12 cellular contexts compared by ENCODE assay signal in genomic region chr5:14123974-14124482, GRCh38.
"Had no signal": no experiment of that assay in that cellular context is flagged by ENCODE, and none has a peak within 500 bp of the region (broad histone marks: within the 10 kb centered on the region; RNA-seq: fewer than 3 reads in every experiment).

No MANE protein-coding gene starts in this region.

- H3K4me1 ChIP-seq: ascending aorta, breast epithelium, right lobe of liver had no signal

- H3K27me3 ChIP-seq: ascending aorta, breast epithelium, right lobe of liver had no signal

- H3K9me3 ChIP-seq: ascending aorta, breast epithelium, right lobe of liver had no signal

- H3K27ac ChIP-seq: ascending aorta, breast epithelium, epithelial cell of prostate, right lobe of liver had no signal

- H3K4me3 ChIP-seq: ascending aorta, breast epithelium, right lobe of liver had no signal

- ATAC-seq: activated naive CD8-positive, alpha-beta T cell treated with anti-CD3 and anti-CD28 coated beads, Interleukin-2, amount 50 U/mL, for 24 hours; effector memory CD8-positive, alpha-beta T cell; right lobe of liver; stimulated activated naive CD8-positive, alpha-beta T cell treated with anti-CD3 and anti-CD28 coated beads, Interleukin-15, Interleukin-2, amounts not matched to agents 100 U/mL and 50 U/mL, for 24 hours had no signal

- H3K36me3 ChIP-seq: ascending aorta, breast epithelium, right lobe of liver had no signal

- DNase-seq: activated CD4-positive, CD25-positive, alpha-beta regulatory T cell treated with anti-CD3 and anti-CD28 coated beads, Interleukin-2, amount 50 U/mL, for 72 hours; activated naive CD4-positive, alpha-beta T cell treated with Interleukin-2 at 50 U/mL for 16 hours; activated naive CD8-positive, alpha-beta T cell treated with anti-CD3 and anti-CD28 coated beads, Interleukin-2, amount 50 U/mL, for 24 hours; activated T-cell treated with anti-CD3 and anti-CD28 coated beads for 4 hours; effector memory CD8-positive, alpha-beta T cell; foreskin melanocyte; right lobe of liver; stimulated activated naive CD8-positive, alpha-beta T cell treated with anti-CD3 and anti-CD28 coated beads, Interleukin-15, Interleukin-2, amounts not matched to agents 100 U/mL and 50 U/mL, for 24 hours; T1000 had no signal
